27 cellular contexts compared by ENCODE assay signal in genomic region chr2:46051103-46051502, GRCh38.
"Had no signal": no experiment of that assay in that cellular context is flagged by ENCODE, and none has a peak within 500 bp of the region (broad histone marks: within the 10 kb centered on the region; RNA-seq: fewer than 3 reads in every experiment).

No MANE protein-coding gene starts in this region.

- H3K4me3 Mint-ChIP-seq: activated B cell treated with CpG ODN at 0.5 μM for 24 hours; activated naive CD4-positive, alpha-beta T cell treated with anti-CD3 and anti-CD28 coated beads, Interleukin-2, amount 10 ng/mL, durations not matched to agents 7 days and 5 days; activated naive CD8-positive, alpha-beta T cell treated with anti-CD3 and anti-CD28 coated beads, Interleukin-2, amount 10 ng/mL, durations not matched to agents 7 days and 5 days; activated T-cell treated with anti-CD3 and anti-CD28 coated beads, Interleukin-2, amount 50 U/mL, for 24 hours; T-cell had no signal

- H3K36me3 ChIP-seq: ascending aorta had no signal

- DNase-seq: activated B cell treated with CpG ODN at 0.5 μM for 24 hours; activated CD4-positive, alpha-beta T cell treated with anti-CD3 and anti-CD28 coated beads for 4 hours; activated CD8-positive, alpha-beta memory T cell treated with anti-CD3 and anti-CD28 coated beads, Interleukin-2, amount 50 U/mL, for 48 hours; activated gamma-delta T cell; activated naive CD4-positive, alpha-beta T cell treated with anti-CD3 and anti-CD28 coated beads, Interleukin-2, amount 10 ng/mL, durations not matched to agents 7 days and 5 days; activated naive CD8-positive, alpha-beta T cell treated with anti-CD3 and anti-CD28 coated beads, Interleukin-2, amount 10 ng/mL, durations not matched to agents 7 days and 5 days; activated T-cell treated with anti-CD3 and anti-CD28 coated beads, Interleukin-2, amount 50 U/mL, for 24 hours; amniotic stem cell; central memory CD4-positive, alpha-beta T cell; Kasumi-1; KBM-7; NCI-H1105 treated with DMSO at 0.1 percent for 48 hours; NCI-H1436 treated with DMSO at 0.1 percent for 48 hours; NCI-H187; NCI-H2081; NCI-H510A treated with DMSO at 0.1 percent for 48 hours; NCI-H69; NK-92 treated with Interleukin-12 subunit alpha and Interleukin-12 subunit beta, amount 100 ng/mL, for 24 hours; OCI-M1; RPMI8226; T-cell; T1000 had no signal

- H3K9me3 Mint-ChIP-seq: activated B cell treated with CpG ODN at 0.5 μM for 24 hours; activated naive CD4-positive, alpha-beta T cell treated with anti-CD3 and anti-CD28 coated beads, Interleukin-2, amount 10 ng/mL, durations not matched to agents 7 days and 5 days; activated naive CD8-positive, alpha-beta T cell treated with anti-CD3 and anti-CD28 coated beads, Interleukin-2, amount 10 ng/mL, durations not matched to agents 7 days and 5 days; activated T-cell treated with anti-CD3 and anti-CD28 coated beads, Interleukin-2, amount 50 U/mL, for 24 hours; T-cell had no signal

- H3K9me3 ChIP-seq: ascending aorta, body of pancreas had no signal

- H3K27me3 Mint-ChIP-seq: activated B cell treated with CpG ODN at 0.5 μM for 24 hours; activated naive CD4-positive, alpha-beta T cell treated with anti-CD3 and anti-CD28 coated beads, Interleukin-2, amount 10 ng/mL, durations not matched to agents 7 days and 5 days; activated naive CD8-positive, alpha-beta T cell treated with anti-CD3 and anti-CD28 coated beads, Interleukin-2, amount 10 ng/mL, durations not matched to agents 7 days and 5 days; activated T-cell treated with anti-CD3 and anti-CD28 coated beads, Interleukin-2, amount 50 U/mL, for 24 hours; T-cell had no signal

- H3K36me3 Mint-ChIP-seq: activated naive CD4-positive, alpha-beta T cell treated with anti-CD3 and anti-CD28 coated beads, Interleukin-2, amount 10 ng/mL, durations not matched to agents 7 days and 5 days had no signal

- H3K4me1 Mint-ChIP-seq: activated B cell treated with CpG ODN at 0.5 μM for 24 hours, T-cell had no signal

- H3K27ac Mint-ChIP-seq: activated B cell treated with CpG ODN at 0.5 μM for 24 hours; activated naive CD4-positive, alpha-beta T cell treated with anti-CD3 and anti-CD28 coated beads, Interleukin-2, amount 10 ng/mL, durations not matched to agents 7 days and 5 days; activated naive CD8-positive, alpha-beta T cell treated with anti-CD3 and anti-CD28 coated beads, Interleukin-2, amount 10 ng/mL, durations not matched to agents 7 days and 5 days; activated T-cell treated with anti-CD3 and anti-CD28 coated beads, Interleukin-2, amount 50 U/mL, for 24 hours; T-cell had no signal

- H3K27ac ChIP-seq: body of pancreas, SK-N-MC had no signal

- H3K4me3 ChIP-seq: ascending aorta, body of pancreas, SK-N-MC had no signal

- ATAC-seq: body of pancreas, Panc1, Right ventricle myocardium inferior, T-cell had no signal

- H3K27me3 ChIP-seq: ascending aorta, body of pancreas had no signal

- H3K4me1 ChIP-seq: body of pancreas had no signal
